Comparison of ENCODE assay signal across 8 cellular contexts in genomic region chr4:158624889-158625478, GRCh38. TPM values are rescaled to one million over a fixed set of nuclear protein-coding genes. Genes with fewer than 3 reads are reported as not detected.
DNase-seq lines count a peak whose midpoint lies in the region; ATAC-seq, FAIRE-seq and TF ChIP-seq lines count a peak whose summit lies in the region.

No MANE protein-coding gene starts in this region.

- peaks cover 2% of the 10 kb centered on the region for H3K27me3 ChIP-seq in kidney epithelial cell (ENCODE audit: control insufficient read depth, insufficient read depth, low read length)

- FAIRE-seq in urothelium cell line (lab: Jason Lieb, UNC), result no peak

- peak; percentile 62 for TF ChIP-seq CTCF in kidney epithelial cell (IDR thresholded peaks at IDR 0.05; ENCODE audit: insufficient read depth, low read length, poor library complexity, severe bottlenecking)

- DNase-seq in DMS114 treated with DMSO at 0.1 percent for 48 hours (lab: John Stamatoyannopoulos, UW; ENCODE audit: unreplicated experiment) (peak; percentile 63), NCI-H526 (lab: John Stamatoyannopoulos, UW) (peak; percentile 64 to 78), brain pericyte (ENCODE audit: low read depth, low spot score) (peak; percentile 29), kidney epithelial cell (ENCODE audit: low read depth) (peak; percentile 4), urothelium cell line (ENCODE audit: low spot score) (peak; percentile 12), activated gamma-delta T cell treated with Interleukin-2 at 50 U/mL for 16 hours (no peak)

- ATAC-seq in GM19455 (IDR thresholded peaks at IDR 0.05; ENCODE audit: unreplicated experiment) (peak; percentile 81), HG03378 (IDR thresholded peaks at IDR 0.05; ENCODE audit: unreplicated experiment) (peak; percentile 96)

- no peak overlapping the region for H3K4me3 ChIP-seq in kidney epithelial cell (ENCODE audit: low read depth, low read length)

- H3K36me3 ChIP-seq in kidney epithelial cell (ENCODE audit: control insufficient read depth, insufficient read depth, low read length), result no peaks in the 10 kb centered on the region

RNA-seq across cellular contexts. Expression of gene C4orf46, which starts 46.7 kb away (rescaled TPM):
- total RNA-seq in kidney epithelial cell, result 14.1 and 16.6 TPM in 2 replicates

RNA-seq across cellular contexts. Expression of gene ETFDH, which starts 47.1 kb away (rescaled TPM):
- total RNA-seq in kidney epithelial cell, result 10.5 and 13.3 TPM in 2 replicates
